27 cellular contexts compared by ENCODE assay signal in the genomic region with DNA sequence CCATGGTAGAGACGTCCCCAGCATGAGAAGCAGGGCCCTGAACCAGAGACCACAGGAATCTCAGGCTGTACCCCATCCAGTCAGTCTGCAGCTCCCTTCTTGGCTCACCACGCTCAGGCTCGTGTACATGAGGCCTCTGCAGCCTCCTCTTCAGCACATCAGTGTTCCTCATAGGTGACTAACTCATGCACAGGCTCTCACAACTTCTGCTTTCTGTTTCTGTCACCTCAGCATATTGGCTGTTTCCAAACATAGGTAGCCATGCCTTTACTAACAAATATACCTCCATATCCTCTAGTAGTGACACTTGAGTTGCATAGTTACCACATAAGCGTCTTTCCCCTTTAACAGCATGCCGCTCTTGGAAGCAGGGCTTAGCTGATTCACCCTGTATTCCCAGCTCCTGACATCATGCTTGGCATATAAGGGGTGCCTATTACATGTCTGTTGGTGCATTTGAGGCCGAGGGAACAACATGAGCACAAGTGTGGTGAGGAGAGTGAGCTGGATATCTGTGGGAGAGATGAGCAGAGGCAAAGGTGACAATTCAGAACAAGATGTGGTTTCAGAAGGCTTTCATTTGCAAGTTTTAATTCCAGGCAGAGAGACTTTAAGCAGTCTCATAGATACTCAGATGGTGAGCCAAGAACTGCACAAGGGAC.
"Had no signal": no experiment of that assay in that cellular context is flagged by ENCODE, and none has a peak within 500 bp of the region (broad histone marks: within the 10 kb centered on the region; RNA-seq: fewer than 3 reads in every experiment).

No MANE protein-coding gene starts in this region.

- H3K4me3 Mint-ChIP-seq: activated CD4-positive, alpha-beta T cell treated with anti-CD3 and anti-CD28 coated beads, Interleukin-2, amount 10 ng/mL, durations not matched to agents 7 days and 5 days; activated CD8-positive, alpha-beta T cell treated with anti-CD3 and anti-CD28 coated beads for 36 hours; activated naive CD4-positive, alpha-beta T cell treated with anti-CD3 and anti-CD28 coated beads, Interleukin-2, amount 50 U/mL, for 24 hours; activated naive CD8-positive, alpha-beta T cell treated with anti-CD3 and anti-CD28 coated beads, Interleukin-2, amount 50 U/mL, for 24 hours; activated T-cell treated with anti-CD3 and anti-CD28 coated beads, Interleukin-2, amount 50 U/mL, for 4 hours; nephron progenitor cell; stimulated activated naive CD8-positive, alpha-beta T cell treated with anti-CD3 and anti-CD28 coated beads, Interleukin-15, amount 100 ng/mL, for 72 hours; type B pancreatic cell had no signal

- DNase-seq: activated CD4-positive, alpha-beta T cell treated with anti-CD3 and anti-CD28 coated beads, Interleukin-2, amount 10 ng/mL, durations not matched to agents 7 days and 5 days; activated CD8-positive, alpha-beta T cell treated with anti-CD3 and anti-CD28 coated beads for 36 hours; activated naive CD8-positive, alpha-beta T cell treated with anti-CD3 and anti-CD28 coated beads, Interleukin-2, amount 50 U/mL, for 24 hours; activated T-cell treated with anti-CD3 and anti-CD28 coated beads, Interleukin-2, amount 50 U/mL, for 4 hours; amygdala; central memory CD4-positive, alpha-beta T cell; esophagus squamous epithelium; foreskin melanocyte; glutamatergic neuron; left lung; naive B cell; nephron progenitor cell; stimulated activated CD4-positive, alpha-beta T cell treated with anti-CD3 and anti-CD28 coated beads, Interleukin-12 subunit alpha, Interleukin-12 subunit beta, amount 100 ng/mL, for 4 hours; stimulated activated CD4-positive, alpha-beta T cell treated with anti-CD3 and anti-CD28 coated beads, Interleukin-4, amount 100 ng/mL, for 1 hour; stimulated activated naive CD8-positive, alpha-beta T cell treated with anti-CD3 and anti-CD28 coated beads, Interleukin-15, amount 100 ng/mL, for 72 hours; substantia nigra; uterus; WERI-Rb-1 had no signal

- H3K4me1 ChIP-seq: breast epithelium, left lung, uterus had no signal

- H3K36me3 ChIP-seq: uterus had no signal

- H3K4me3 ChIP-seq: breast epithelium, esophagus squamous epithelium, left lung, skin epidermis, uterus had no signal

- H3K4me1 Mint-ChIP-seq: activated CD4-positive, alpha-beta T cell treated with anti-CD3 and anti-CD28 coated beads, Interleukin-2, amount 10 ng/mL, durations not matched to agents 7 days and 5 days; activated naive CD4-positive, alpha-beta T cell treated with anti-CD3 and anti-CD28 coated beads, Interleukin-2, amount 50 U/mL, for 24 hours; activated naive CD8-positive, alpha-beta T cell treated with anti-CD3 and anti-CD28 coated beads, Interleukin-2, amount 50 U/mL, for 24 hours; nephron progenitor cell; stimulated activated naive CD8-positive, alpha-beta T cell treated with anti-CD3 and anti-CD28 coated beads, Interleukin-15, amount 100 ng/mL, for 72 hours had no signal

- H3K27me3 ChIP-seq: breast epithelium, esophagus squamous epithelium, left lung, neutrophil, uterus had no signal

- ATAC-seq: activated CD4-positive, CD25-positive, alpha-beta regulatory T cell treated with anti-CD3 and anti-CD28 coated beads, Interleukin-2, amount 50 U/mL, for 24 hours; activated CD8-positive, alpha-beta T cell treated with anti-CD3 and anti-CD28 coated beads for 36 hours; activated naive CD8-positive, alpha-beta T cell treated with anti-CD3 and anti-CD28 coated beads, Interleukin-2, amount 50 U/mL, for 24 hours; activated T-cell treated with anti-CD3 and anti-CD28 coated beads, Interleukin-2, amount 50 U/mL, for 4 hours; left lung; sciatic nerve; stimulated activated naive CD8-positive, alpha-beta T cell treated with anti-CD3 and anti-CD28 coated beads, Interleukin-15, amount 100 ng/mL, for 72 hours had no signal

- H3K27ac Mint-ChIP-seq: activated CD4-positive, alpha-beta T cell treated with anti-CD3 and anti-CD28 coated beads, Interleukin-2, amount 10 ng/mL, durations not matched to agents 7 days and 5 days; activated CD8-positive, alpha-beta T cell treated with anti-CD3 and anti-CD28 coated beads for 36 hours; activated naive CD4-positive, alpha-beta T cell treated with anti-CD3 and anti-CD28 coated beads, Interleukin-2, amount 50 U/mL, for 24 hours; activated naive CD8-positive, alpha-beta T cell treated with anti-CD3 and anti-CD28 coated beads, Interleukin-2, amount 50 U/mL, for 24 hours; stimulated activated naive CD8-positive, alpha-beta T cell treated with anti-CD3 and anti-CD28 coated beads, Interleukin-15, amount 100 ng/mL, for 72 hours; type B pancreatic cell had no signal

- H3K27me3 Mint-ChIP-seq: activated CD4-positive, alpha-beta T cell treated with anti-CD3 and anti-CD28 coated beads, Interleukin-2, amount 10 ng/mL, durations not matched to agents 7 days and 5 days; activated CD8-positive, alpha-beta T cell treated with anti-CD3 and anti-CD28 coated beads for 36 hours; activated naive CD4-positive, alpha-beta T cell treated with anti-CD3 and anti-CD28 coated beads, Interleukin-2, amount 50 U/mL, for 24 hours; activated naive CD8-positive, alpha-beta T cell treated with anti-CD3 and anti-CD28 coated beads, Interleukin-2, amount 50 U/mL, for 24 hours; naive B cell; stimulated activated naive CD8-positive, alpha-beta T cell treated with anti-CD3 and anti-CD28 coated beads, Interleukin-15, amount 100 ng/mL, for 72 hours; type B pancreatic cell had no signal

- H3K27ac ChIP-seq: breast epithelium, esophagus squamous epithelium, left lung, neutrophil, skin epidermis, uterus, WERI-Rb-1 had no signal

- FAIRE-seq: islet of Langerhans, TTC549 had no signal
